In genomic region chr6:154510144-154510905, GRCh38 we compare ENCODE assay signal across 8 cellular contexts. TPM values are rescaled to one million over a fixed set of nuclear protein-coding genes. Genes with fewer than 3 reads are reported as not detected.
A peak's percentile ranks its signal among the peaks of the same experiment; 100 is the strongest.
DNase-seq lines count a peak whose midpoint lies in the region; ATAC-seq, FAIRE-seq and TF ChIP-seq lines count a peak whose summit lies in the region.

Gene CNKSR3 (minus strand): TSS chr6:154510685. CDS start chr6:154510114, 571 bp downstream.

- BruUV-seq in GM12878 (replicated peaks; lab: Mats Ljungman, UMichigan), result no TSS peak

- H3K36me3 ChIP-seq in HUES6 (ENCODE audit: control insufficient read depth, insufficient read depth, low read length) (no peaks in the 10 kb centered on the region), GM12878 (ENCODE audit: control insufficient read depth in 2 of 2, insufficient read depth in 2 of 2, low read length in 1 of 2) (no peaks in the 10 kb centered on the region), psoas muscle (ENCODE audit: insufficient read depth in 1 of 2, low read depth in 1 of 2) (no peaks in the 10 kb centered on the region)

- H2AFZ ChIP-seq in GM12878 (ENCODE audit: control insufficient read depth, low read depth, low read length), result peak within 1 kb of the TSS; percentile 39

- peak within 1 kb of the TSS; percentile 13; the same call in 1 of the 2 replicates for H3K27ac ChIP-seq in HUES6 (ENCODE audit: low read depth, low read length)
- no peak within 1 kb of the TSS for H3K27ac ChIP-seq in GM12878 (ENCODE audit: control insufficient read depth, insufficient read depth)
- peak within 1 kb of the TSS; percentile 80 for H3K27ac ChIP-seq in psoas muscle

- RAD21 ChIA-PET in GM12878 (lab: Charles Lee; ENCODE audit: unreplicated experiment), result no interaction called here

- in situ Hi-C loops in GM12878 (cut with MboI), result no loop called here

- 3% methylated on average over 63 of the region's 86 CpGs for WGBS in GM12878 (ENCODE audit: insufficient coverage, insufficient replicate concordance, low lambda C conversion rate, missing lambda C conversion rate)
- WGBS in psoas muscle, 3 donors, result 0% methylated on average over 79 to 86 of the region's 86 CpGs

- H4K20me1 ChIP-seq in GM12878 (ENCODE audit: control insufficient read depth, insufficient read depth), result no peaks in the 10 kb centered on the region

- TF ChIP-seq CTCF in GM12878 (IDR thresholded peaks at IDR 0.05 in 2 of 3, conservative IDR thresholded peaks at IDR 0.05 in 1 of 3; ENCODE audit: control insufficient read depth in 2 of 3, extremely low read depth in 1 of 3, insufficient read depth in 1 of 3, low read depth in 3 of 3, low read length in 3 of 3) (no peak), psoas muscle (IDR thresholded peaks at IDR 0.05) (no peak)

- ATAC-seq in GM21526 (IDR thresholded peaks at IDR 0.05; ENCODE audit: low FRiP score, unreplicated experiment) (peak; percentile 73), GM12878 (peak; percentile 68), psoas muscle (peak; percentile 81 to 90 (median 88))

- DNase-seq in EH (ENCODE audit: low read depth), result peak; percentile 95
- peak; percentile 60 for DNase-seq in OCI-M2 (lab: John Stamatoyannopoulos, UW; ENCODE audit: unreplicated experiment)
- no peak for DNase-seq in GM12878 (ENCODE audit: low read depth, low spot score)
- peak in 48 of 51 donors; percentile 20 to 91 (median 66) for DNase-seq in hypothalamus (lab: John Stamatoyannopoulos, UW)
- peak; percentile 75 to 83 for DNase-seq in psoas muscle
- DNase-seq in germinal center (ENCODE audit: low spot score), result no peak

- no peak; the same call in 1 of the 2 replicates for TF ChIP-seq POLR2A in GM12878 (IDR thresholded peaks at IDR 0.05; ENCODE audit: low read depth, low read length)

- H3K9me3 ChIP-seq in HUES6 (ENCODE audit: control insufficient read depth, insufficient read depth, low read depth, low read length), result no peaks in the 10 kb centered on the region
- no peaks in the 10 kb centered on the region; the same call in 2 of the 3 replicates for H3K9me3 ChIP-seq in GM12878 (replicated peaks; ENCODE audit: control insufficient read depth, insufficient read depth, low read length)
- no peaks in the 10 kb centered on the region for H3K9me3 ChIP-seq in psoas muscle

- peak within 1 kb of the TSS; percentile 86 for H3K4me3 ChIP-seq in HUES6 (ENCODE audit: low read depth, low read length)
- peak within 1 kb of the TSS; percentile 58; the same call in 1 of the 2 replicates for H3K4me3 ChIP-seq in GM12878
- H3K4me3 ChIP-seq in psoas muscle, result peak within 1 kb of the TSS; percentile 81

- H3K4me1 ChIP-seq in HUES6 (ENCODE audit: control insufficient read depth, insufficient read depth, low read length) (peaks cover 24% of the 10 kb centered on the region), GM12878 (ENCODE audit: control insufficient read depth, insufficient read depth, low read length) (no peaks in the 10 kb centered on the region), psoas muscle (peaks cover 6% of the 10 kb centered on the region)

- TF ChIP-seq RAD21 in GM12878 (IDR thresholded peaks at IDR 0.05; ENCODE audit: insufficient read depth, low read depth, low read length), result no peak

- no peak for FAIRE-seq in GM12878 (lab: Jason Lieb, UNC)

- H3K79me2 ChIP-seq in GM12878 (ENCODE audit: control insufficient read depth, insufficient read depth, low read length), result no peaks in the 10 kb centered on the region

- H3K9ac ChIP-seq in HUES6 (ENCODE audit: low read length) (peak within 1 kb of the TSS; percentile 82), GM12878 (ENCODE audit: control insufficient read depth, insufficient read depth, low read length) (no peak within 1 kb of the TSS)

- no peak for TF ChIP-seq EP300 in GM12878 (IDR thresholded peaks at IDR 0.05; ENCODE audit: borderline replicate concordance in 1 of 2, control insufficient read depth in 1 of 2, low read depth in 2 of 2, low read length in 2 of 2)

- H3K27me3 ChIP-seq in HUES6 (ENCODE audit: control insufficient read depth, insufficient read depth, low read length), result peaks cover 80% of the 10 kb centered on the region
- peaks cover 6 to 7% of the 10 kb centered on the region in 2 experiments; a peak in 3 of 4 replicates for H3K27me3 ChIP-seq in GM12878 (replicated peaks in 1 of 2; ENCODE audit: control insufficient read depth in 2 of 2, insufficient read depth in 2 of 2, low read length in 1 of 2)
- H3K27me3 ChIP-seq in psoas muscle (ENCODE audit: insufficient read depth in 3 of 3, low read length in 2 of 3), result no peaks in the 10 kb centered on the region

- intact Hi-C loops in GM12878 (cut with micrococcal nuclease; ENCODE audit: unreplicated experiment), result no loop called here
- intact Hi-C loops in psoas muscle (cut with DNase I), result no loop called here

- H3K4me2 ChIP-seq in GM12878 (ENCODE audit: control insufficient read depth, insufficient read depth), result peak within 1 kb of the TSS; percentile 64

- CTCF ChIA-PET in GM12878 (lab: Yijun Ruan, JAX), result no interaction called here

- SMC1A ChIA-PET in GM12878 (lab: Charles Lee; ENCODE audit: uncharacterized antibody, unreplicated experiment), result no interaction called here

- POLR2A ChIA-PET in GM12878 (lab: Charles Lee), result no interaction called here

TF ChIP-seq in GM12878, 131 proteins besides CTCF, POLR2A, EP300 and RAD21:
- peak in 1 of 2 experiments; percentile 59; a peak in 1 of 4 replicates for TF ChIP-seq BHLHE40 (IDR thresholded peaks at IDR 0.05; ENCODE audit: borderline replicate concordance in 1 of 2, low read depth in 2 of 2, low read length in 1 of 2)
- TF ChIP-seq HDAC6 (IDR thresholded peaks at IDR 0.05; ENCODE audit: unreplicated experiment), result peak; percentile 77
- no peak for TF ChIP-seq TCF12 (IDR thresholded peaks at IDR 0.05; ENCODE audit: low read depth, low read length)

RNA-seq across cellular contexts. Expression of gene CNKSR3, which starts in this region (rescaled TPM):
- 1.1 and 1.3 TPM in 2 replicates for total RNA-seq in GM12878 (2013; cell fraction: nucleolus; rRNA removed)
- total RNA-seq in GM12878 (2014; rRNA removed) (under 0.01 and 0.05 TPM in 2 replicates), GM12878 (2014; rRNA removed; fragmentation: Illumina TruSeq; extraction: Trizol) (0.05 and 0.13 TPM in 2 replicates), GM12878 (2021) (0.11 and 0.31 TPM in 2 replicates), psoas muscle (1 to 10 TPM; 2.2 to 4.7 (median 3.2) TPM)
- 0.12 TPM for polyA plus RNA-seq in GM12878 (2011; ENCODE audit: low read depth)
- polyA plus RNA-seq in GM12878 (2011; rRNA removed) (0.48 and 0.66 TPM in 2 replicates), GM12878 (2014; fragmentation: Illumina TruSeq; extraction: Trizol) (0.13 TPM in 1 of 2 replicates, not detected in the other), GM12878 (2014; fragmentation: Nextera tagmentation; extraction: Ambion mirVana) (under 1 TPM; 0.02 to 0.05 TPM), GM12878 (2014; rRNA removed) (0.10 TPM in 1 of 2 replicates, not detected in the other), GM12878 (2016; fragmentation: Nextera tagmentation; extraction: Ambion mirVana) (not detected), psoas muscle (1 to 10 TPM in 2 of 3 donors, under 1 TPM in 1; 0.90 to 2.8 (median 1.1) TPM)
- 0.48 and 0.72 TPM in 2 replicates for polyA plus RNA-seq in GM12878 (2011; cell fraction: cytosol; rRNA removed)
- 0.22 and 0.88 TPM in 2 replicates for polyA plus RNA-seq in GM12878 (2011; cell fraction: nucleus; rRNA removed)
- polyA plus RNA-seq in GM12878 (2012), result 0.41 and 0.66 TPM in 2 replicates
- 0.73 and 0.77 TPM in 2 replicates for polyA minus RNA-seq in GM12878 (2011; rRNA and poly(A)+ RNA removed)
- polyA minus RNA-seq in GM12878 (2011; cell fraction: cytosol; rRNA and poly(A)+ RNA removed), result 0.31 and 0.67 TPM in 2 replicates
- polyA minus RNA-seq in GM12878 (2011; cell fraction: nucleus; rRNA and poly(A)+ RNA removed), result 0.12 and 0.19 TPM in 2 replicates

Comparison
In these comparisons a context has a peak if more than half of its experiments do, and no peak if none do; other contexts are left out.
1. DNase-seq: peak in EH (single experiment), OCI-M2 (single experiment), hypothalamus (48 of 51) and psoas muscle (2 of 2); none in GM12878 (single experiment) and germinal center (single experiment).
2. Peak in every context shown above with its lines, with median percentiles within 50 percentile points of each other: ATAC-seq and H3K4me3 ChIP-seq.